In the genomic region with DNA sequence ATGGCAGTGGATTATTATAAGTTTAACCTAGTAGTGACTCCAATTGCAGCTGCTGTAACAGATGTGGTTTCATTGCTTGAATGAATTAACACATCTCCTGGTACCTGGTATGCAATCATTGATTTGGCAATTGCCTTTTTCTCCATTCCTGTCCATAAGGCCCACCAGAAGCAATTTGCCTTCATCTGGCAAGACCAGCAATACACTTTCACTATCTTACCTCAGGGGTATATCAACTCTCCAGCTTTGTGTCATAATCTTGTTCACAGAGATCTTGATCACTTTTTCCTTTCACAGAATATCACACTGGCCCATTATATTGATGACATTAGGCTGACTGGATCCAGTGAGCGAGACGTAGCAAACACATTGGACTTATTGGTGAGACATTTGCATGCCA, we compare ENCODE assay signal across 30 cellular contexts.
"Had no signal": no experiment of that assay in that cellular context is flagged by ENCODE, and none has a peak within 500 bp of the region (broad histone marks: within the 10 kb centered on the region; RNA-seq: fewer than 3 reads in every experiment).

No MANE protein-coding gene starts in this region.

- H3K27me3 Mint-ChIP-seq: naive thymus-derived CD4-positive, alpha-beta T cell; progenitor cell of endocrine pancreas; type B pancreatic cell had no signal

- DNase-seq: naive thymus-derived CD4-positive, alpha-beta T cell; natural killer cell; nucleus accumbens; posterior cingulate gyrus; psoas muscle; right cardiac atrium; right lobe of liver; sigmoid colon; small intestine; stimulated activated CD4-positive, alpha-beta T cell treated with anti-CD3 and anti-CD28 coated beads, Interleukin-15, amount 100 ng/mL, for 24 hours; stimulated activated CD4-positive, alpha-beta T cell treated with anti-CD3 and anti-CD28 coated beads, Interleukin-2, amount 100 ng/mL, for 24 hours; stimulated activated CD4-positive, alpha-beta T cell treated with anti-CD3 and anti-CD28 coated beads, Interleukin-2, amount 100 ng/mL, for 48 hours; stimulated activated CD4-positive, alpha-beta T cell treated with anti-CD3 and anti-CD28 coated beads, Interleukin-4, amount 100 ng/mL, for 24 hours; stimulated activated naive CD4-positive, alpha-beta T cell; stimulated activated naive CD8-positive, alpha-beta T cell treated with anti-CD3 and anti-CD28 coated beads, Interleukin-15, amount 100 ng/mL, for 72 hours; stimulated activated naive CD8-positive, alpha-beta T cell treated with anti-CD3 and anti-CD28 coated beads, Interleukin-15, Interleukin-2, amounts not matched to agents 100 U/mL and 50 U/mL, for 24 hours; substantia nigra; testis; tibial artery; transverse colon; upper lobe of right lung; uterus had no signal

- H3K9me3 ChIP-seq: neutrophil, psoas muscle, right lobe of liver, sigmoid colon, suprapubic skin, testis, tibial artery, transverse colon, upper lobe of right lung, uterus had no signal

- H3K36me3 ChIP-seq: neutrophil, right lobe of liver, sigmoid colon, suprapubic skin, tibial artery, transverse colon, upper lobe of right lung, uterus had no signal

- H3K9me3 Mint-ChIP-seq: natural killer cell; stimulated activated effector memory CD8-positive, alpha-beta T cell treated with anti-CD3 and anti-CD28 coated beads, Interleukin-12 subunit alpha, Interleukin-12 subunit beta, amount 100 ng/mL, for 72 hours; stimulated activated naive CD8-positive, alpha-beta T cell treated with anti-CD3 and anti-CD28 coated beads, Interleukin-15, amount 100 ng/mL, for 72 hours had no signal

- FAIRE-seq: small intestine had no signal

- H3K36me3 Mint-ChIP-seq: natural killer cell; stimulated activated effector memory CD8-positive, alpha-beta T cell treated with anti-CD3 and anti-CD28 coated beads, Interleukin-12 subunit alpha, Interleukin-12 subunit beta, amount 100 ng/mL, for 72 hours; type B pancreatic cell had no signal

- H3K27ac ChIP-seq: neutrophil, parathyroid adenoma, psoas muscle, right lobe of liver, sigmoid colon, suprapubic skin, testis, tibial artery, transverse colon, upper lobe of right lung, uterus had no signal

- ATAC-seq: naive thymus-derived CD4-positive, alpha-beta T cell; natural killer cell; psoas muscle; right cardiac atrium; right lobe of liver; stimulated activated effector memory CD8-positive, alpha-beta T cell treated with anti-CD3 and anti-CD28 coated beads, Interleukin-12 subunit alpha, Interleukin-12 subunit beta, amount 100 ng/mL, for 72 hours; stimulated activated naive CD8-positive, alpha-beta T cell treated with anti-CD3 and anti-CD28 coated beads, Interleukin-15, amount 100 ng/mL, for 72 hours; stimulated activated naive CD8-positive, alpha-beta T cell treated with anti-CD3 and anti-CD28 coated beads, Interleukin-15, Interleukin-2, amounts not matched to agents 100 U/mL and 50 U/mL, for 24 hours; upper lobe of right lung had no signal

- H3K27ac Mint-ChIP-seq: naive thymus-derived CD4-positive, alpha-beta T cell; natural killer cell; nephron; progenitor cell of endocrine pancreas; stimulated activated effector memory CD8-positive, alpha-beta T cell treated with anti-CD3 and anti-CD28 coated beads, Interleukin-12 subunit alpha, Interleukin-12 subunit beta, amount 100 ng/mL, for 72 hours; stimulated activated naive CD8-positive, alpha-beta T cell treated with anti-CD3 and anti-CD28 coated beads, Interleukin-15, amount 100 ng/mL, for 72 hours; type B pancreatic cell had no signal

- H3K4me3 ChIP-seq: psoas muscle, right lobe of liver, sigmoid colon, suprapubic skin, testis, tibial artery, transverse colon, upper lobe of right lung, uterus had no signal

- H3K27me3 ChIP-seq: neutrophil, right lobe of liver, sigmoid colon, suprapubic skin, testis, tibial artery, transverse colon, upper lobe of right lung, uterus had no signal

- H3K4me1 Mint-ChIP-seq: naive thymus-derived CD4-positive, alpha-beta T cell; stimulated activated effector memory CD8-positive, alpha-beta T cell treated with anti-CD3 and anti-CD28 coated beads, Interleukin-12 subunit alpha, Interleukin-12 subunit beta, amount 100 ng/mL, for 72 hours had no signal

- H3K4me3 Mint-ChIP-seq: naive thymus-derived CD4-positive, alpha-beta T cell; natural killer cell; nephron; neural crest cell; stimulated activated effector memory CD8-positive, alpha-beta T cell treated with anti-CD3 and anti-CD28 coated beads, Interleukin-12 subunit alpha, Interleukin-12 subunit beta, amount 100 ng/mL, for 72 hours; stimulated activated naive CD8-positive, alpha-beta T cell treated with anti-CD3 and anti-CD28 coated beads, Interleukin-15, amount 100 ng/mL, for 72 hours; type B pancreatic cell had no signal

- H3K4me1 ChIP-seq: psoas muscle, right lobe of liver, sigmoid colon, tibial artery, transverse colon, upper lobe of right lung, uterus had no signal
